Comparison of ENCODE assay signal across 1 cellular context in the genomic region with DNA sequence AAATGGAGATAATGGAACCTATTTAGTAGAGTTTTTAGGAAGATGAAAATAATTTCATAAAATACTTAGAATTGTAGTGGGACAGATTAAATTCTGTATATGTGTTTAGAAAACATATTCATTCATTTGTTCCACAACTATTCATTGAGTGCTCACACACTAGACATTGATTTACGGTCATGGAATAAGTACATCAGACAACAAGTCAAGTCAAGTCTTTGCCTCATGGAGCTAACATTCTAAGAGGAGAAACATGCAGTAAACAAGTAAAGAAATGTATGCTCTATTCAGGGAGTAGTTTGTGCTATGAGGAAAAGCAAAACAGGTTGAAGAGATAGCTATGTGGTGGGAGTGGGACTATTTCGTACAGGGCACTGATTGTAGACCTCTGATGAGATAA.
TF ChIP-seq lines count a peak whose summit lies in the region.

No MANE protein-coding gene starts in this region.

TF ChIP-seq in GM23338, 12 proteins besides CTCF, POLR2A, EP300 and RAD21:
- TF ChIP-seq ETS1 (IDR thresholded peaks at IDR 0.05) (no peak), POLR2AphosphoS5 (IDR thresholded peaks at IDR 0.05; ENCODE audit: low read depth) (no peak), NANOG (IDR thresholded peaks at IDR 0.05; ENCODE audit: borderline replicate concordance) (no peak), ZNF114 (CRISPR knock-in tag; IDR thresholded peaks at IDR 0.05) (no peak), STAT1 (IDR thresholded peaks at IDR 0.05; ENCODE audit: unreplicated experiment) (no peak), EZH2 (IDR thresholded peaks at IDR 0.05; ENCODE audit: low read depth, unreplicated experiment) (no peak), JUNB (IDR thresholded peaks at IDR 0.05; ENCODE audit: unreplicated experiment) (no peak), CREB1 (CRISPR knock-in tag; IDR thresholded peaks at IDR 0.05; ENCODE audit: low read depth) (no peak)
- TF ChIP-seq, protein P1, sequence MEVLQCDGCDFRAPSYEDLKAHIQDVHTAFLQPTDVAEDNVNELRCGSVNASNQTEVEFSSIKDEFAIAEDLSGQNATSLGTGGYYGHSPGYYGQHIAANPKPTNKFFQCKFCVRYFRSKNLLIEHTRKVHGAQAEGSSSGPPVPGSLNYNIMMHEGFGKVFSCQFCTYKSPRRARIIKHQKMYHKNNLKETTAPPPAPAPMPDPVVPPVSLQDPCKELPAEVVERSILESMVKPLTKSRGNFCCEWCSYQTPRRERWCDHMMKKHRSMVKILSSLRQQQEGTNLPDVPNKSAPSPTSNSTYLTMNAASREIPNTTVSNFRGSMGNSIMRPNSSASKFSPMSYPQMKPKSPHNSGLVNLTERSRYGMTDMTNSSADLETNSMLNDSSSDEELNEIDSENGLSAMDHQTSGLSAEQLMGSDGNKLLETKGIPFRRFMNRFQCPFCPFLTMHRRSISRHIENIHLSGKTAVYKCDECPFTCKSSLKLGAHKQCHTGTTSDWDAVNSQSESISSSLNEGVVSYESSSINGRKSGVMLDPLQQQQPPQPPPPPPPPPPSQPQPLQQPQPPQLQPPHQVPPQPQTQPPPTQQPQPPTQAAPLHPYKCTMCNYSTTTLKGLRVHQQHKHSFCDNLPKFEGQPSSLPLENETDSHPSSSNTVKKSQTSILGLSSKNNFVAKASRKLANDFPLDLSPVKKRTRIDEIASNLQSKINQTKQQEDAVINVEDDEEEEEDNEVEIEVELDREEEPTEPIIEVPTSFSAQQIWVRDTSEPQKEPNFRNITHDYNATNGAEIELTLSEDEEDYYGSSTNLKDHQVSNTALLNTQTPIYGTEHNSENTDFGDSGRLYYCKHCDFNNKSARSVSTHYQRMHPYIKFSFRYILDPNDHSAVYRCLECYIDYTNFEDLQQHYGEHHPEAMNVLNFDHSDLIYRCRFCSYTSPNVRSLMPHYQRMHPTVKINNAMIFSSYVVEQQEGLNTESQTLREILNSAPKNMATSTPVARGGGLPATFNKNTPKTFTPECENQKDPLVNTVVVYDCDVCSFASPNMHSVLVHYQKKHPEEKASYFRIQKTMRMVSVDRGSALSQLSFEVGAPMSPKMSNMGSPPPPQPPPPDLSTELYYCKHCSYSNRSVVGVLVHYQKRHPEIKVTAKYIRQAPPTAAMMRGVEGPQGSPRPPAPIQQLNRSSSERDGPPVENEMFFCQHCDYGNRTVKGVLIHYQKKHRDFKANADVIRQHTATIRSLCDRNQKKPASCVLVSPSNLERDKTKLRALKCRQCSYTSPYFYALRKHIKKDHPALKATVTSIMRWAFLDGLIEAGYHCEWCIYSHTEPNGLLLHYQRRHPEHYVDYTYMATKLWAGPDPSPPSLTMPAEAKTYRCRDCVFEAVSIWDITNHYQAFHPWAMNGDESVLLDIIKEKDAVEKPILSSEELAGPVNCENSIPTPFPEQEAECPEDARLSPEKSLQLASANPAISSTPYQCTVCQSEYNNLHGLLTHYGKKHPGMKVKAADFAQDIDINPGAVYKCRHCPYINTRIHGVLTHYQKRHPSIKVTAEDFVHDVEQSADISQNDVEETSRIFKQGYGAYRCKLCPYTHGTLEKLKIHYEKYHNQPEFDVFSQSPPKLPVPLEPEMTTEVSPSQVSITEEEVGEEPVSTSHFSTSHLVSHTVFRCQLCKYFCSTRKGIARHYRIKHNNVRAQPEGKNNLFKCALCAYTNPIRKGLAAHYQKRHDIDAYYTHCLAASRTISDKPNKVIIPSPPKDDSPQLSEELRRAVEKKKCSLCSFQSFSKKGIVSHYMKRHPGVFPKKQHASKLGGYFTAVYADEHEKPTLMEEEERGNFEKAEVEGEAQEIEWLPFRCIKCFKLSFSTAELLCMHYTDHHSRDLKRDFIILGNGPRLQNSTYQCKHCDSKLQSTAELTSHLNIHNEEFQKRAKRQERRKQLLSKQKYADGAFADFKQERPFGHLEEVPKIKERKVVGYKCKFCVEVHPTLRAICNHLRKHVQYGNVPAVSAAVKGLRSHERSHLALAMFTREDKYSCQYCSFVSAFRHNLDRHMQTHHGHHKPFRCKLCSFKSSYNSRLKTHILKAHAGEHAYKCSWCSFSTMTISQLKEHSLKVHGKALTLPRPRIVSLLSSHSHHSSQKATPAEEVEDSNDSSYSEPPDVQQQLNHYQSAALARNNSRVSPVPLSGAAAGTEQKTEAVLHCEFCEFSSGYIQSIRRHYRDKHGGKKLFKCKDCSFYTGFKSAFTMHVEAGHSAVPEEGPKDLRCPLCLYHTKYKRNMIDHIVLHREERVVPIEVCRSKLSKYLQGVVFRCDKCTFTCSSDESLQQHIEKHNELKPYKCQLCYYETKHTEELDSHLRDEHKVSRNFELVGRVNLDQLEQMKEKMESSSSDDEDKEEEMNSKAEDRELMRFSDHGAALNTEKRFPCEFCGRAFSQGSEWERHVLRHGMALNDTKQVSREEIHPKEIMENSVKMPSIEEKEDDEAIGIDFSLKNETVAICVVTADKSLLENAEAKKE (CRISPR knock-in tag; IDR thresholded peaks at IDR 0.05), result no peak
- TF ChIP-seq, protein P2, sequence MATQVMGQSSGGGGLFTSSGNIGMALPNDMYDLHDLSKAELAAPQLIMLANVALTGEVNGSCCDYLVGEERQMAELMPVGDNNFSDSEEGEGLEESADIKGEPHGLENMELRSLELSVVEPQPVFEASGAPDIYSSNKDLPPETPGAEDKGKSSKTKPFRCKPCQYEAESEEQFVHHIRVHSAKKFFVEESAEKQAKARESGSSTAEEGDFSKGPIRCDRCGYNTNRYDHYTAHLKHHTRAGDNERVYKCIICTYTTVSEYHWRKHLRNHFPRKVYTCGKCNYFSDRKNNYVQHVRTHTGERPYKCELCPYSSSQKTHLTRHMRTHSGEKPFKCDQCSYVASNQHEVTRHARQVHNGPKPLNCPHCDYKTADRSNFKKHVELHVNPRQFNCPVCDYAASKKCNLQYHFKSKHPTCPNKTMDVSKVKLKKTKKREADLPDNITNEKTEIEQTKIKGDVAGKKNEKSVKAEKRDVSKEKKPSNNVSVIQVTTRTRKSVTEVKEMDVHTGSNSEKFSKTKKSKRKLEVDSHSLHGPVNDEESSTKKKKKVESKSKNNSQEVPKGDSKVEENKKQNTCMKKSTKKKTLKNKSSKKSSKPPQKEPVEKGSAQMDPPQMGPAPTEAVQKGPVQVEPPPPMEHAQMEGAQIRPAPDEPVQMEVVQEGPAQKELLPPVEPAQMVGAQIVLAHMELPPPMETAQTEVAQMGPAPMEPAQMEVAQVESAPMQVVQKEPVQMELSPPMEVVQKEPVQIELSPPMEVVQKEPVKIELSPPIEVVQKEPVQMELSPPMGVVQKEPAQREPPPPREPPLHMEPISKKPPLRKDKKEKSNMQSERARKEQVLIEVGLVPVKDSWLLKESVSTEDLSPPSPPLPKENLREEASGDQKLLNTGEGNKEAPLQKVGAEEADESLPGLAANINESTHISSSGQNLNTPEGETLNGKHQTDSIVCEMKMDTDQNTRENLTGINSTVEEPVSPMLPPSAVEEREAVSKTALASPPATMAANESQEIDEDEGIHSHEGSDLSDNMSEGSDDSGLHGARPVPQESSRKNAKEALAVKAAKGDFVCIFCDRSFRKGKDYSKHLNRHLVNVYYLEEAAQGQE (IDR thresholded peaks at IDR 0.05; ENCODE audit: unreplicated experiment), result no peak
